17 cellular contexts compared by ENCODE assay signal in the genomic region with DNA sequence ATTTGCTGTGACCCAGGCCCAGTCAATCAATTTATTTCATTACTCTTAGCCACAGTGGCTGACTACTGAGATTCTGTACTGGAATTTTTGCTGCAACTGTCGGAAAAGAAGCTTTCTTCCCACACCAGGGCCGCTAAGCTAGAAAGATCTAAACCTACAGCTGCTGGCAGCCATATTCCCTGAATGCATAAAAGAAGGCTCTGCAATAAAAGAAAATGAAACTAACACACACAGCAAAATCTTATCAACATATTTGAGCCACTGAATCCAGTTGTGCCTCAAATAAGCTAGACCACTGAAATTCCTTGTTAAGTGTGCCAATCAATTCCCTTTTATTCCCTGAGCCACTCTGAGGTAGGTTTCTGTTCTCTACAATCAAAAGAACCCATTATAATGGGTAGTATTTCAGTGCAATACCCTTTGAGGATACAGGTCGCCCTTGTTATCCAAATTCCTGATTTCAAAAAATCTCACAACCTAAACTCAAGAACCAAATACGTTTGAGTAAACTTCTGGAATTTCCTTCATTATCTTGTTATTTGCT.
DNase-seq lines count a peak whose midpoint lies in the region; ATAC-seq, FAIRE-seq and TF ChIP-seq lines count a peak whose summit lies in the region.
"Had no signal": no experiment of that assay in that cellular context is flagged by ENCODE, and none has a peak within 500 bp of the region (broad histone marks: within the 10 kb centered on the region; RNA-seq: fewer than 3 reads in every experiment).

No MANE protein-coding gene starts in this region.

- 0 out of 2 replicates have a peak overlapping the region, but pooled peaks have one; percentile 9 for H3K4me2 ChIP-seq in GM12878 (ENCODE audit: control insufficient read depth, insufficient read depth)

- DNase-seq in cardiac muscle cell (ENCODE audit: low read depth in 1 of 2, low spot score in 1 of 2) (peak in 1 of 2 donors; percentile 32), right atrium auricular region (ENCODE audit: low spot score) (no peak), GM12878 (ENCODE audit: low read depth, low spot score) (no peak), left lung (no peak), HPDE6-E6E7 (ENCODE audit: extremely low spot score) (no peak), NCI-H82 (lab: John Stamatoyannopoulos, UW) (no peak)
- no peak for DNase-seq in effector CD8-positive, alpha-beta T cell (lab: John Stamatoyannopoulos, UW)
- DNase-seq: GDM1, KBM-7, NCI-H187, NCI-H774, nephron progenitor cell, SIG-M5 had no signal

- no peaks in the 10 kb centered on the region for H4K20me1 ChIP-seq in GM12878 (ENCODE audit: control insufficient read depth, insufficient read depth)

- POLR2A ChIA-PET in GM12878 (lab: Charles Lee), result no interaction called here

- H3K9ac ChIP-seq in GM12878 (ENCODE audit: control insufficient read depth, insufficient read depth, low read length), result no peak overlapping the region

- no peaks in the 10 kb centered on the region for H3K79me2 ChIP-seq in GM12878 (ENCODE audit: control insufficient read depth, insufficient read depth, low read length)

- no peak for TF ChIP-seq EP300 in GM12878 (IDR thresholded peaks at IDR 0.05; ENCODE audit: borderline replicate concordance in 1 of 2, control insufficient read depth in 1 of 2, low read depth in 2 of 2, low read length in 2 of 2)

- no peaks in the 10 kb centered on the region for H3K36me3 ChIP-seq in cardiac muscle cell
- H3K36me3 ChIP-seq in right atrium auricular region, result no peaks in the 10 kb centered on the region
- H3K36me3 ChIP-seq in GM12878 (ENCODE audit: control insufficient read depth in 2 of 2, insufficient read depth in 2 of 2, low read length in 1 of 2), result no peaks in the 10 kb centered on the region
- no peaks in the 10 kb centered on the region for H3K36me3 ChIP-seq in left lung

- TF ChIP-seq RAD21 in GM12878 (IDR thresholded peaks at IDR 0.05; ENCODE audit: insufficient read depth, low read depth, low read length), result no peak

- peaks cover 8% of the 10 kb centered on the region for H3K4me1 ChIP-seq in cardiac muscle cell (ENCODE audit: low read depth)
- H3K4me1 ChIP-seq in right atrium auricular region, result no peaks in the 10 kb centered on the region
- H3K4me1 ChIP-seq in GM12878 (ENCODE audit: control insufficient read depth, insufficient read depth, low read length), result no peaks in the 10 kb centered on the region
- peaks cover 7 to 11% of the 10 kb centered on the region in 2 donors for H3K4me1 ChIP-seq in left lung

- no peak overlapping the region for H3K4me3 ChIP-seq in cardiac muscle cell
- H3K4me3 ChIP-seq in right atrium auricular region, result no peak overlapping the region
- no peak overlapping the region for H3K4me3 ChIP-seq in GM12878
- no peak overlapping the region for H3K4me3 ChIP-seq in left lung

- BruUV-seq in GM12878 (replicated peaks; lab: Mats Ljungman, UMichigan), result no TSS peak

- no peak overlapping the region for H2AFZ ChIP-seq in GM12878 (ENCODE audit: control insufficient read depth, low read depth, low read length)

- no peaks in the 10 kb centered on the region for H3K27me3 ChIP-seq in cardiac muscle cell
- no peaks in the 10 kb centered on the region for H3K27me3 ChIP-seq in right atrium auricular region
- no peaks in the 10 kb centered on the region for H3K27me3 ChIP-seq in GM12878 (replicated peaks in 1 of 2; ENCODE audit: control insufficient read depth in 2 of 2, insufficient read depth in 2 of 2, low read length in 1 of 2)
- H3K27me3 ChIP-seq in left lung, result no peaks in the 10 kb centered on the region

- intact Hi-C loops in GM12878 (cut with micrococcal nuclease; ENCODE audit: unreplicated experiment), result no loop called here
- intact Hi-C loops in left lung (cut with DNase I), result no loop called here

- no peak for TF ChIP-seq POLR2A in GM12878 (IDR thresholded peaks at IDR 0.05; ENCODE audit: low read depth, low read length)

- WGBS in GM12878 (ENCODE audit: insufficient coverage, insufficient replicate concordance, low lambda C conversion rate, missing lambda C conversion rate), result 71% methylated on average over 4 of the region's 4 CpGs

- CTCF ChIA-PET in GM12878 (lab: Yijun Ruan, JAX), result interaction anchor here (0.6 kb wide), 1 partner anchor 100 kb away, joined by 3 read pairs; no protein-coding TSS in a partner anchor

- in situ Hi-C loops in GM12878 (cut with MboI), result no loop called here

- H3K9me3 ChIP-seq in cardiac muscle cell (ENCODE audit: low read depth), result no peaks in the 10 kb centered on the region
- no peaks in the 10 kb centered on the region for H3K9me3 ChIP-seq in right atrium auricular region
- H3K9me3 ChIP-seq in GM12878 (replicated peaks; ENCODE audit: control insufficient read depth, insufficient read depth, low read length), result no peaks in the 10 kb centered on the region; the same call in 2 of the 3 replicates
- no peaks in the 10 kb centered on the region for H3K9me3 ChIP-seq in left lung

- no peak for TF ChIP-seq CTCF in cardiac muscle cell (IDR thresholded peaks at IDR 0.05; ENCODE audit: low read depth, low read length)
- TF ChIP-seq CTCF in right atrium auricular region (IDR thresholded peaks at IDR 0.05), result no peak
- no peak for TF ChIP-seq CTCF in GM12878 (IDR thresholded peaks at IDR 0.05 in 2 of 3, conservative IDR thresholded peaks at IDR 0.05 in 1 of 3; ENCODE audit: control insufficient read depth in 2 of 3, extremely low read depth in 1 of 3, insufficient read depth in 1 of 3, low read depth in 3 of 3, low read length in 3 of 3)
- no peak for TF ChIP-seq CTCF in left lung (IDR thresholded peaks at IDR 0.05)

- SMC1A ChIA-PET in GM12878 (lab: Charles Lee; ENCODE audit: uncharacterized antibody, unreplicated experiment), result no interaction called here

- H3K27ac ChIP-seq in cardiac muscle cell, result peak overlapping the region; percentile 37
- H3K27ac ChIP-seq in right atrium auricular region, result no peak overlapping the region
- H3K27ac ChIP-seq in GM12878 (ENCODE audit: control insufficient read depth, insufficient read depth), result no peak overlapping the region
- H3K27ac ChIP-seq in left lung, result no peak overlapping the region

- no peak for FAIRE-seq in GM12878 (lab: Jason Lieb, UNC)
- FAIRE-seq: A204.1 had no signal

- ATAC-seq in GM12878, result no peak
- peak; percentile 47 for ATAC-seq in left lung
- ATAC-seq in GM18511 (IDR thresholded peaks at IDR 0.05; ENCODE audit: unreplicated experiment), result no peak
- ATAC-seq: activated naive CD4-positive, alpha-beta T cell treated with anti-CD3 and anti-CD28 coated beads, Interleukin-2, amount 50 U/mL, for 72 hours; sciatic nerve had no signal

- RAD21 ChIA-PET in GM12878 (lab: Charles Lee; ENCODE audit: unreplicated experiment), result interaction anchor here (0.6 kb wide), 1 partner anchor 168 kb away, joined by 3 read pairs; no protein-coding TSS in a partner anchor

TF ChIP-seq in GM12878, 131 proteins besides CTCF, POLR2A, EP300 and RAD21 (continues in another document):
- TF ChIP-seq POU2F2 (IDR thresholded peaks at IDR 0.05; ENCODE audit: borderline replicate concordance, low read depth, low read length) (no peak), DPF2 (IDR thresholded peaks at IDR 0.05) (no peak)
- TF ChIP-seq, protein P1, sequence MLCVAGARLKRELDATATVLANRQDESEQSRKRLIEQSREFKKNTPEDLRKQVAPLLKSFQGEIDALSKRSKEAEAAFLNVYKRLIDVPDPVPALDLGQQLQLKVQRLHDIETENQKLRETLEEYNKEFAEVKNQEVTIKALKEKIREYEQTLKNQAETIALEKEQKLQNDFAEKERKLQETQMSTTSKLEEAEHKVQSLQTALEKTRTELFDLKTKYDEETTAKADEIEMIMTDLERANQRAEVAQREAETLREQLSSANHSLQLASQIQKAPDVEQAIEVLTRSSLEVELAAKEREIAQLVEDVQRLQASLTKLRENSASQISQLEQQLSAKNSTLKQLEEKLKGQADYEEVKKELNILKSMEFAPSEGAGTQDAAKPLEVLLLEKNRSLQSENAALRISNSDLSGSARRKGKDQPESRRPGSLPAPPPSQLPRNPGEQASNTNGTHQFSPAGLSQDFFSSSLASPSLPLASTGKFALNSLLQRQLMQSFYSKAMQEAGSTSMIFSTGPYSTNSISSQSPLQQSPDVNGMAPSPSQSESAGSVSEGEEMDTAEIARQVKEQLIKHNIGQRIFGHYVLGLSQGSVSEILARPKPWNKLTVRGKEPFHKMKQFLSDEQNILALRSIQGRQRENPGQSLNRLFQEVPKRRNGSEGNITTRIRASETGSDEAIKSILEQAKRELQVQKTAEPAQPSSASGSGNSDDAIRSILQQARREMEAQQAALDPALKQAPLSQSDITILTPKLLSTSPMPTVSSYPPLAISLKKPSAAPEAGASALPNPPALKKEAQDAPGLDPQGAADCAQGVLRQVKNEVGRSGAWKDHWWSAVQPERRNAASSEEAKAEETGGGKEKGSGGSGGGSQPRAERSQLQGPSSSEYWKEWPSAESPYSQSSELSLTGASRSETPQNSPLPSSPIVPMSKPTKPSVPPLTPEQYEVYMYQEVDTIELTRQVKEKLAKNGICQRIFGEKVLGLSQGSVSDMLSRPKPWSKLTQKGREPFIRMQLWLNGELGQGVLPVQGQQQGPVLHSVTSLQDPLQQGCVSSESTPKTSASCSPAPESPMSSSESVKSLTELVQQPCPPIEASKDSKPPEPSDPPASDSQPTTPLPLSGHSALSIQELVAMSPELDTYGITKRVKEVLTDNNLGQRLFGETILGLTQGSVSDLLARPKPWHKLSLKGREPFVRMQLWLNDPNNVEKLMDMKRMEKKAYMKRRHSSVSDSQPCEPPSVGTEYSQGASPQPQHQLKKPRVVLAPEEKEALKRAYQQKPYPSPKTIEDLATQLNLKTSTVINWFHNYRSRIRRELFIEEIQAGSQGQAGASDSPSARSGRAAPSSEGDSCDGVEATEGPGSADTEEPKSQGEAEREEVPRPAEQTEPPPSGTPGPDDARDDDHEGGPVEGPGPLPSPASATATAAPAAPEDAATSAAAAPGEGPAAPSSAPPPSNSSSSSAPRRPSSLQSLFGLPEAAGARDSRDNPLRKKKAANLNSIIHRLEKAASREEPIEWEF (IDR thresholded peaks at IDR 0.05; ENCODE audit: insufficient replicate concordance, low read depth, low read length), result no peak
